Comparison of ENCODE assay signal across 1 cellular context in the genomic region with DNA sequence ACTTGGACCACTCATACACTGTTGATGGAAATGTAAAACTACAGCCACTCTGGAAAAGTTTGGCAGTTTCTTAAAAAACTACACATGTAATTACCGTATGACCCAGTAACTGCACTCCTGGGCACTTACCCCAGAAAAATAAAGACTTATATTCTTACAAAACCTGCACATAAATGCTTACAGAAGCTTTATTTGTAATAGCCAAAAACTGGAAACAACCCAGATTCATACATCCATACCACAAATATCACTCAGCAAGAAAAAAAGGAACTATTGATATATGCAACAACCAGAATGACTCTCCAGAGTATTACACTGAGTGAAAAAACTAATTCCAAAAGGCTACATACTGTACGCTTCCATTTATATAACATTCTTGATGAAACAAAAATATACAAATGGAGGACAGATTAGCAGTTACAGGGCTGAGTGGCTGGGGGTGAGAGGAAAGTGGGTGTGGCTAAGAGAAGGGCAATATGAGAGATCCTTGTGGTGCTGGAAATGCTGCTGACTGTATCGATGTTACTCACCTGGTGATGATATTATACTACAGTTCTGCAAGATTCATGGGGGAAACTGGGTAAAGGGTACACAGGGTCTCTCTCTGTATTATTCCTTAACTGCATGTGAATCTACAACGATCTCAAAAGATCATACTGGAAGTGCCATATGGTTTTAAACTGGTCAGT.
TF ChIP-seq lines count a peak whose summit lies in the region.

No MANE protein-coding gene starts in this region.

TF ChIP-seq in WTC11, 78 proteins besides CTCF, POLR2A, EP300 and RAD21 (continued from another document):
- TF ChIP-seq, protein P1, sequence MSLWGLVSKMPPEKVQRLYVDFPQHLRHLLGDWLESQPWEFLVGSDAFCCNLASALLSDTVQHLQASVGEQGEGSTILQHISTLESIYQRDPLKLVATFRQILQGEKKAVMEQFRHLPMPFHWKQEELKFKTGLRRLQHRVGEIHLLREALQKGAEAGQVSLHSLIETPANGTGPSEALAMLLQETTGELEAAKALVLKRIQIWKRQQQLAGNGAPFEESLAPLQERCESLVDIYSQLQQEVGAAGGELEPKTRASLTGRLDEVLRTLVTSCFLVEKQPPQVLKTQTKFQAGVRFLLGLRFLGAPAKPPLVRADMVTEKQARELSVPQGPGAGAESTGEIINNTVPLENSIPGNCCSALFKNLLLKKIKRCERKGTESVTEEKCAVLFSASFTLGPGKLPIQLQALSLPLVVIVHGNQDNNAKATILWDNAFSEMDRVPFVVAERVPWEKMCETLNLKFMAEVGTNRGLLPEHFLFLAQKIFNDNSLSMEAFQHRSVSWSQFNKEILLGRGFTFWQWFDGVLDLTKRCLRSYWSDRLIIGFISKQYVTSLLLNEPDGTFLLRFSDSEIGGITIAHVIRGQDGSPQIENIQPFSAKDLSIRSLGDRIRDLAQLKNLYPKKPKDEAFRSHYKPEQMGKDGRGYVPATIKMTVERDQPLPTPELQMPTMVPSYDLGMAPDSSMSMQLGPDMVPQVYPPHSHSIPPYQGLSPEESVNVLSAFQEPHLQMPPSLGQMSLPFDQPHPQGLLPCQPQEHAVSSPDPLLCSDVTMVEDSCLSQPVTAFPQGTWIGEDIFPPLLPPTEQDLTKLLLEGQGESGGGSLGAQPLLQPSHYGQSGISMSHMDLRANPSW (CRISPR knock-in tag; conservative IDR thresholded peaks at IDR 0.05; ENCODE audit: low read depth) = no peak
- no peak for TF ChIP-seq ETV6 (CRISPR knock-in tag; IDR thresholded peaks at IDR 0.05)
- no peak for TF ChIP-seq RELA (CRISPR knock-in tag; IDR thresholded peaks at IDR 0.05; ENCODE audit: borderline replicate concordance)
- TF ChIP-seq TEAD1 (CRISPR knock-in tag; IDR thresholded peaks at IDR 0.05) = no peak
- TF ChIP-seq SP1 (CRISPR knock-in tag; conservative IDR thresholded peaks at IDR 0.05) = no peak
- TF ChIP-seq, protein P2, sequence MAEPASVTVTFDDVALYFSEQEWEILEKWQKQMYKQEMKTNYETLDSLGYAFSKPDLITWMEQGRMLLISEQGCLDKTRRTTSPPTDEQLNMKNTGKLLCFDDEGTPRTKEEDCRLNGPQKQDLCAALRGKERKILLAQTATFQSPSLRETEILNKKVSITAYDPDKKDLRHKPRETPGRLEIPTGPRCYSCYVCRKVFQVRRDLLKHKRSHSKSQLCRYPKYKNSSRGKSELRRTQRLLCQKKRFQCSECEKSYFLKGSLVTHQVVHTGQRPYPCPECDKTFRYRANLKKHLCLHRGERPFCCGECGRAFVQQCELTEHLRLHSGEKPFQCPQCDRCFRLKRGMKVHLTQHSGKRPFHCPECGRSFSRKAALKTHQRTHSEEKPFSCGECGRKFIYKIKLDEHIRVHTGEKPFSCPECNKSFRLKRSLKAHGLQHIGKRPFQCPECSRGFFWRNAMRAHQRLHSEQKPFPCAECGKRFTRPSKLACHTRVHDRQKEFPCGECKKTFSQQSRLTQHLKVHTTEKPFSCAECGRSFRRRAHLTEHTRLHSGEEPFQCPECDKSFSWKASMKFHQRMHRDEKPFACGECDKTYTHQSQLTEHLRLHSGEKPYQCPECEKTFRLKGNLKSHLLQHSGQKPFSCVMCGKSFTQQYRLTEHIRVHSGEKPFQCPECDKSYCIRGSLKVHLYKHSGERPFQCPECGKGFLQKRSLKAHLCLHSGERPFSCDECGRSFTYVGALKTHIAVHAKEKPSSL (CRISPR knock-in tag; conservative IDR thresholded peaks at IDR 0.05) = no peak
- TF ChIP-seq, protein P3, sequence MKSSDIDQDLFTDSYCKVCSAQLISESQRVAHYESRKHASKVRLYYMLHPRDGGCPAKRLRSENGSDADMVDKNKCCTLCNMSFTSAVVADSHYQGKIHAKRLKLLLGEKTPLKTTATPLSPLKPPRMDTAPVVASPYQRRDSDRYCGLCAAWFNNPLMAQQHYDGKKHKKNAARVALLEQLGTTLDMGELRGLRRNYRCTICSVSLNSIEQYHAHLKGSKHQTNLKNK (CRISPR knock-in tag; IDR thresholded peaks at IDR 0.05) = no peak
- TF ChIP-seq CBFB (CRISPR knock-in tag; IDR thresholded peaks at IDR 0.05; ENCODE audit: low read depth) = no peak
- TF ChIP-seq ZNF219 (CRISPR knock-in tag; IDR thresholded peaks at IDR 0.05; ENCODE audit: borderline replicate concordance) = no peak
- TF ChIP-seq, protein P4, sequence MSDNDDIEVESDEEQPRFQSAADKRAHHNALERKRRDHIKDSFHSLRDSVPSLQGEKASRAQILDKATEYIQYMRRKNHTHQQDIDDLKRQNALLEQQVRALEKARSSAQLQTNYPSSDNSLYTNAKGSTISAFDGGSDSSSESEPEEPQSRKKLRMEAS (CRISPR knock-in tag; IDR thresholded peaks at IDR 0.05) = no peak
- TF ChIP-seq ZNF232 (CRISPR knock-in tag; IDR thresholded peaks at IDR 0.05) = no peak
- no peak for TF ChIP-seq ELF4 (CRISPR knock-in tag; IDR thresholded peaks at IDR 0.05; ENCODE audit: low read depth)
